8 cellular contexts compared by ENCODE assay signal in the genomic region with DNA sequence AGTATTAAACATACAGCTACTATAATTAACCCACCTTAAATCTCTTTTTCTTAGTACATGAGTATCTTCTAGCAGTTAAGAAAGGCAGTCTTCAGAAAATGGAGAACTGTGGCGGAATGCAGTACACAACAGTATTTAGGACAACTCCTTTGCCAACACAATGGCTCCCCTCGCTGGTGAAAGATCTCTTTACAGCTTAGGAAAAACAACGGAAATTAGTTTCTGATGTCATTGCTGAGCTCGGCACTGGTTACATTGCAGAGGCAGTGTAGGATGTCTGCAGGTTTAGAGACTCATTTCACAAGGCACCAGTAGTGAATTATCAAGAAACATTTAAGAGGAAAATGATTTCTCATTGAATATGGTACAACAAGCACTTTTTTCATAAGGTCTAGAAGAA. TPM values are rescaled to one million over a fixed set of nuclear protein-coding genes. Genes with fewer than 3 reads are reported as not detected.
DNase-seq lines count a peak whose midpoint lies in the region; ATAC-seq and TF ChIP-seq lines count a peak whose summit lies in the region.

No MANE protein-coding gene starts in this region.

- H3K4me1 ChIP-seq in NT2/D1 (ENCODE audit: insufficient read depth, insufficient read length) (peaks cover 2% of the 10 kb centered on the region), ovary (ENCODE audit: insufficient read depth) (no peaks in the 10 kb centered on the region)

- no peaks in the 10 kb centered on the region for H3K27me3 ChIP-seq in NT2/D1 (ENCODE audit: insufficient read depth, insufficient read length)
- H3K27me3 ChIP-seq in ovary: no peaks in the 10 kb centered on the region

- H3K27ac Mint-ChIP-seq in brain (peak overlapping the region in 4 of 5 experiments; percentile 24 to 74 (median 66)), Calu3 (ENCODE audit: unreplicated experiment) (no peak overlapping the region)

- DNase-seq in AG08396 (ENCODE audit: low spot score): peak; percentile 48
- no peak for DNase-seq in GM10266 (ENCODE audit: extremely low spot score)
- peak; percentile 39 for DNase-seq in NT2/D1 (ENCODE audit: low read depth, low spot score)
- DNase-seq in left lobe of liver (ENCODE audit: low spot score): no peak
- DNase-seq in Calu3: no peak
- DNase-seq in ovary: no peak
- DNase-seq in activated CD8-positive, alpha-beta memory T cell treated with anti-CD3 and anti-CD28 coated beads, Interleukin-2, amount 50 U/mL, for 4 hours: no peak

- H3K4me1 Mint-ChIP-seq in brain (peaks cover 19% of the 10 kb centered on the region), Calu3 (ENCODE audit: low read depth, unreplicated experiment) (no peaks in the 10 kb centered on the region)

- intact Hi-C loops in Calu3 (cut with micrococcal nuclease; ENCODE audit: unreplicated experiment) (no loop called here), ovary (cut with DNase I) (loop anchor here in 2 of 4 donors (10.0 kb wide), 1 partner anchor 1695 kb away; no protein-coding TSS in a partner anchor)

- TF ChIP-seq EP300 in ovary (IDR thresholded peaks at IDR 0.05): no peak

- H3K27me3 Mint-ChIP-seq in brain (peaks cover 3% of the 10 kb centered on the region), Calu3 (ENCODE audit: unreplicated experiment) (no peaks in the 10 kb centered on the region)

- H3K4me3 Mint-ChIP-seq in brain (no peak overlapping the region), Calu3 (ENCODE audit: low read depth, unreplicated experiment) (no peak overlapping the region)

- ATAC-seq in left lobe of liver: peak; percentile 64

- no peak overlapping the region for H3K27ac ChIP-seq in ovary

- H3K9me3 ChIP-seq in NT2/D1 (ENCODE audit: insufficient read depth, low read length) (no peaks in the 10 kb centered on the region), ovary (no peaks in the 10 kb centered on the region)

- WGBS in ovary, 3 donors: 38 to 41% (median 40%) methylated on average over 4 of the region's 4 CpGs

- TF ChIP-seq POLR2A in ovary (IDR thresholded peaks at IDR 0.05): no peak

- H3K9me3 Mint-ChIP-seq in brain (no peaks in the 10 kb centered on the region), Calu3 (ENCODE audit: low read depth, unreplicated experiment) (no peaks in the 10 kb centered on the region)

- CTCF ChIA-PET in Calu3 (lab: Charles Lee): interaction anchor here (0.6 kb wide), 1 partner anchor 50 kb away, joined by 6 read pairs; no protein-coding TSS in a partner anchor

- H3K36me3 ChIP-seq in NT2/D1 (ENCODE audit: insufficient read depth, insufficient read length, low read length): peaks cover 63% of the 10 kb centered on the region
- H3K36me3 ChIP-seq in ovary: no peaks in the 10 kb centered on the region

- peak; percentile 48 for TF ChIP-seq CTCF in GM10266 (IDR thresholded peaks at IDR 0.05; ENCODE audit: control insufficient read depth, insufficient read depth, low read depth, missing control alignments)
- TF ChIP-seq CTCF in brain (conservative IDR thresholded peaks at IDR 0.05): peak; percentile 67 to 77
- no peak for TF ChIP-seq CTCF in Calu3 (IDR thresholded peaks at IDR 0.05; ENCODE audit: unreplicated experiment)
- TF ChIP-seq CTCF in ovary (IDR thresholded peaks at IDR 0.05): no peak

- H3K36me3 Mint-ChIP-seq in brain (peaks cover 54% of the 10 kb centered on the region), Calu3 (ENCODE audit: insufficient read depth, unreplicated experiment) (peaks cover 17% of the 10 kb centered on the region)

- no peak overlapping the region for H3K9ac ChIP-seq in NT2/D1 (ENCODE audit: insufficient read length, low read depth)

- no peak overlapping the region for H3K4me3 ChIP-seq in NT2/D1 (ENCODE audit: insufficient read length, low read depth)
- no peak overlapping the region for H3K4me3 ChIP-seq in ovary

- BruUV-seq in Calu3 (replicated peaks; lab: Mats Ljungman, UMichigan): no TSS peak

RNA-seq across cellular contexts. Expression of a gene that starts 43.4 kb away (rescaled TPM):
- polyA plus RNA-seq in brain (ENCODE audit: insufficient read depth, low read depth, low replicate concordance): 69.7 TPM
- total RNA-seq in left lobe of liver: 23.9 TPM
- 61.4 and 79.8 TPM in 2 replicates for total RNA-seq in Calu3 (2022)
- 10 to 100 TPM; 25.5 to 62.3 (median 46.1) TPM for total RNA-seq in ovary
- polyA plus RNA-seq in ovary: 10 to 100 TPM; 36.2 to 58.3 TPM

Comparison
In these comparisons a context has a peak if more than half of its experiments do, and no peak if none do; other contexts are left out.
1. DNase-seq: peak in AG08396 (single experiment) and NT2/D1 (single experiment); none in GM10266 (single experiment), left lobe of liver (single experiment), Calu3 (single experiment), ovary (0 of 5) and activated CD8-positive, alpha-beta memory T cell treated with anti-CD3 and anti-CD28 coated beads, Interleukin-2, amount 50 U/mL, for 4 hours (single experiment).
2. CTCF ChIP-seq: peak in GM10266 (single experiment) and brain (2 of 2); none in Calu3 (single experiment) and ovary (0 of 3).